ENCODE assay signal across 7 cellular contexts in genomic region chr3:10641760-10642159, GRCh38.
"Had no signal": no experiment of that assay in that cellular context is flagged by ENCODE, and none has a peak within 500 bp of the region (broad histone marks: within the 10 kb centered on the region; RNA-seq: fewer than 3 reads in every experiment).

No MANE protein-coding gene starts in this region.

- DNase-seq: GDM1, GF-D8 had no signal

- H3K4me3 ChIP-seq: GM12878 had no signal

- FAIRE-seq: G401.6, GM12878, GM12891, GM18507, GM19239 had no signal

- ATAC-seq: GM12878 had no signal
